ENCODE assay signal across 8 cellular contexts in genomic region chrX:53433651-53434639, GRCh38. TPM values are rescaled to one million over a fixed set of nuclear protein-coding genes. Genes with fewer than 3 reads are reported as not detected.
DNase-seq lines count a peak whose midpoint lies in the region; ATAC-seq and TF ChIP-seq lines count a peak whose summit lies in the region.

HSD17B10 (minus strand) TSS chrX:53434370; CDS start chrX:53434345, 25 bp downstream.

- no peaks in the 10 kb centered on the region for H3K27me3 ChIP-seq in CD4-positive, alpha-beta T cell (ENCODE audit: control insufficient read depth, insufficient read depth, low read length)
- no peaks in the 10 kb centered on the region for H3K27me3 ChIP-seq in HL-60 (ENCODE audit: insufficient read depth, poor library complexity, severe bottlenecking)

- peak within 1 kb of the TSS; percentile 39 for H3K27ac ChIP-seq in CD4-positive, alpha-beta T cell (ENCODE audit: low read depth, low read length)
- H3K27ac ChIP-seq in HL-60 (replicated peaks), result peak within 1 kb of the TSS; percentile 49

- H3K4me3 Mint-ChIP-seq in CD4-positive, alpha-beta T cell, result peak within 1 kb of the TSS; percentile 99

- peak; percentile 67 to 82 (median 77) for DNase-seq in CD4-positive, alpha-beta T cell
- DNase-seq in HL-60 (ENCODE audit: low read depth in 1 of 2, low spot score in 1 of 2) (peak in 1 of 2 experiments; percentile 92), lung microvascular endothelial cell (ENCODE audit: low read depth in 2 of 2) (peak; percentile 81 to 84)
- peak; percentile 74 for DNase-seq in NK-92 treated with Interleukin-12 subunit alpha and Interleukin-12 subunit beta, amount 100 ng/mL, for 24 hours (lab: John Stamatoyannopoulos, UW)
- DNase-seq in activated CD8-positive, alpha-beta memory T cell treated with anti-CD3 and anti-CD28 coated beads for 24 hours, result peak; percentile 90
- DNase-seq in effector CD4-positive, alpha-beta T cell, result peak; percentile 83
- peak; percentile 67 for DNase-seq in stimulated activated CD8-positive, alpha-beta memory T cell treated with anti-CD3 and anti-CD28 coated beads, Interleukin-12 subunit alpha, Interleukin-12 subunit beta, amount 100 ng/mL, for 1 hour (ENCODE audit: low read depth)

- CTCF ChIA-PET in CD4-positive, alpha-beta T cell (lab: Charles Lee), result interaction anchor here (1.5 to 2.6 kb wide), 3 partner anchors 11 to 121 kb away, joined by 5 to 19 read pairs (median 15); partner anchors contain the start of genes RIBC1 and SMC1A

- peaks cover 3% of the 10 kb centered on the region for H3K27me3 Mint-ChIP-seq in CD4-positive, alpha-beta T cell

- TF ChIP-seq CTCF in CD4-positive, alpha-beta T cell (IDR thresholded peaks at IDR 0.05), result no peak
- no peak for TF ChIP-seq CTCF in HL-60 (IDR thresholded peaks at IDR 0.05; ENCODE audit: insufficient read depth, low read length)

- no peaks in the 10 kb centered on the region for H3K9me3 ChIP-seq in CD4-positive, alpha-beta T cell (ENCODE audit: control insufficient read depth, low read length)

- H3K36me3 Mint-ChIP-seq in CD4-positive, alpha-beta T cell (ENCODE audit: low read depth), result peaks cover 28% of the 10 kb centered on the region

- H3K4me3 ChIP-seq in HL-60 (replicated peaks; ENCODE audit: insufficient read depth, low read length), result peak within 1 kb of the TSS; percentile 77

- peak; percentile 98 for ATAC-seq in CD4-positive, alpha-beta T cell (ENCODE audit: poor library complexity)
- ATAC-seq in GM19455 (IDR thresholded peaks at IDR 0.05; ENCODE audit: unreplicated experiment), result peak; percentile 91

- POLR2A ChIA-PET in CD4-positive, alpha-beta T cell (lab: Charles Lee), result interaction anchor here (0.6 to 1.4 kb wide), 3 partner anchors 12 to 352 kb away, joined by 3 to 10 read pairs (median 4); partner anchors contain the start of genes RIBC1, SMC1A and TSPYL2

- peaks cover 16% of the 10 kb centered on the region for H3K4me1 Mint-ChIP-seq in CD4-positive, alpha-beta T cell (ENCODE audit: low read depth)

- intact Hi-C loops in CD4-positive, alpha-beta T cell (cut with DNase I, micrococcal nuclease), result loop anchor here in 1 of 2 experiments (2.0 to 10.0 kb wide), 4 partner anchors 13 to 1568 kb away; partner anchors contain the start of genes APEX2, IQSEC2 and PHF8

- H3K27ac Mint-ChIP-seq in CD4-positive, alpha-beta T cell, result peak within 1 kb of the TSS; percentile 93

- no peaks in the 10 kb centered on the region for H3K9me3 Mint-ChIP-seq in CD4-positive, alpha-beta T cell

RNA-seq across cellular contexts. Expression of gene HSD17B10, which starts in this region (rescaled TPM):
- 10 to 100 TPM; 27.0 to 28.6 TPM for total RNA-seq in CD4-positive, alpha-beta T cell
- 48.4 and 65.9 TPM in 2 replicates for total RNA-seq in lung microvascular endothelial cell
